In the genomic region with DNA sequence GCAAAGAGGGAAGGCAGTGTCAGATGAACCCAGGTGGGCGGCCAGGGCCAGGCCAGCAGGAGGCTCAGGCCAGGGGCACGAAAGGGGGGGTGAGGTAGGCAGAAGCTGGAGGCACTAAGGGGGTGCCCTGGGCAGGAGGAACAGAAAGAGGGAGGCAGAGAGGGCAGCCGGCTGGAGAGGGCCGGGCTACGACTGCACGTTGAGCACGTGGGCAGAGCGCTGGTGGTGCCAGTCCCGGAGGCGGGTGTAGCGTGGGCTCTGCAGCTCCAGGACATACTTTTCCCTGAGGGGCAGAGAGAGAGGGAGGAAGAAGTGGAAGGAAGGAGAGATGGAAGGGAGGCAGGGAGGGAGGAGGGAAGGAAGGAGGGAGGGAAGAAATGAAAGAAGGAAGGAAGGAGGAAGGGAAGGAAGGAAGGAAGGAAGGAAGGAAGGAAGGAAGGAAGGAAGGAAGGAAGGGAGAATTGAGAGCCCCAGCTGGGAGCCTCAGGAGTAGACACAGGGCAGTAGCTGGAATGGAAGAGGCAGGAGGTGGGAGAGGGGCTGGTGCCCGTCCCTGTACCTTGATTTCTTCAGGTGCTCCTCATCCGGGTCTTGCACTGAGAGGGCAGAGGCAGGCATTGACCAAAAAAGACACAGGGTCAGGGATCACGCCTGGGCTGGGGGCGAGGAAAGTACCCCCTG, we compare ENCODE assay signal across 1 cellular context.
TF ChIP-seq lines count a peak whose summit lies in the region.

No MANE protein-coding gene starts in this region.

TF ChIP-seq in HEK293, 187 proteins besides CTCF, POLR2A, EP300 and RAD21 (continued from another document):
- TF ChIP-seq, protein P1, sequence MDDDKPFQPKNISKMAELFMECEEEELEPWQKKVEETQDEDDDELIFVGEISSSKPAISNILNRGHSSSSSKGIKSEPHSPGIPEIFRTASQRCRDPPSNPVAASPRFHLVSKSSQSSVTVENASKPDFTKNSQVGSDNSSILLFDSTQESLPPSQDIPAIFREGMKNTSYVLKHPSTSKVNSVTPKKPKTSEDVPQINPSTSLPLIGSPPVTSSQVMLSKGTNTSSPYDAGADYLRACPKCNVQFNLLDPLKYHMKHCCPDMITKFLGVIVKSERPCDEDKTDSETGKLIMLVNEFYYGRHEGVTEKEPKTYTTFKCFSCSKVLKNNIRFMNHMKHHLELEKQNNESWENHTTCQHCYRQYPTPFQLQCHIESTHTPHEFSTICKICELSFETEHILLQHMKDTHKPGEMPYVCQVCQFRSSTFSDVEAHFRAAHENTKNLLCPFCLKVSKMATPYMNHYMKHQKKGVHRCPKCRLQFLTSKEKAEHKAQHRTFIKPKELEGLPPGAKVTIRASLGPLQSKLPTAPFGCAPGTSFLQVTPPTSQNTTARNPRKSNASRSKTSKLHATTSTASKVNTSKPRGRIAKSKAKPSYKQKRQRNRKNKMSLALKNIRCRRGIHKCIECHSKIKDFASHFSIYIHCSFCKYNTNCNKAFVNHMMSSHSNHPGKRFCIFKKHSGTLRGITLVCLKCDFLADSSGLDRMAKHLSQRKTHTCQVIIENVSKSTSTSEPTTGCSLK (tag by site-specific recombination; IDR thresholded peaks at IDR 0.05), result no peak
- TF ChIP-seq ZNF776 (tag by site-specific recombination; IDR thresholded peaks at IDR 0.05; ENCODE audit: borderline replicate concordance) (no peak), SCRT1 (tag by site-specific recombination; IDR thresholded peaks at IDR 0.05; ENCODE audit: borderline replicate concordance) (no peak), ZNF621 (tag by site-specific recombination; IDR thresholded peaks at IDR 0.05) (no peak), ZNF548 (tag by site-specific recombination; IDR thresholded peaks at IDR 0.05) (no peak), EGR2 (tag by site-specific recombination; IDR thresholded peaks at IDR 0.05; ENCODE audit: low read depth) (peak; percentile 95), ZFHX2 (tag by site-specific recombination; conservative IDR thresholded peaks at IDR 0.05) (peak; percentile 92), GFI1B (tag by site-specific recombination; IDR thresholded peaks at IDR 0.05) (no peak), ZNF514 (tag by site-specific recombination; IDR thresholded peaks at IDR 0.05) (no peak), REPIN1 (tag by site-specific recombination; IDR thresholded peaks at IDR 0.05; ENCODE audit: low read depth) (no peak), YY2 (tag by site-specific recombination; IDR thresholded peaks at IDR 0.05) (no peak), ZNF214 (tag by site-specific recombination; IDR thresholded peaks at IDR 0.05; ENCODE audit: borderline replicate concordance) (no peak), ZNF529 (tag by site-specific recombination; IDR thresholded peaks at IDR 0.05; ENCODE audit: insufficient replicate concordance) (no peak), KLF1 (tag by site-specific recombination; IDR thresholded peaks at IDR 0.05) (no peak), ZNF10 (tag by site-specific recombination; IDR thresholded peaks at IDR 0.05) (no peak), ZFP37 (tag by site-specific recombination; IDR thresholded peaks at IDR 0.05) (no peak), ZNF366 (tag by site-specific recombination; conservative IDR thresholded peaks at IDR 0.05) (peak; percentile 98), ZNF19 (tag by site-specific recombination; IDR thresholded peaks at IDR 0.05; ENCODE audit: low read depth) (no peak)
- TF ChIP-seq, protein P2, sequence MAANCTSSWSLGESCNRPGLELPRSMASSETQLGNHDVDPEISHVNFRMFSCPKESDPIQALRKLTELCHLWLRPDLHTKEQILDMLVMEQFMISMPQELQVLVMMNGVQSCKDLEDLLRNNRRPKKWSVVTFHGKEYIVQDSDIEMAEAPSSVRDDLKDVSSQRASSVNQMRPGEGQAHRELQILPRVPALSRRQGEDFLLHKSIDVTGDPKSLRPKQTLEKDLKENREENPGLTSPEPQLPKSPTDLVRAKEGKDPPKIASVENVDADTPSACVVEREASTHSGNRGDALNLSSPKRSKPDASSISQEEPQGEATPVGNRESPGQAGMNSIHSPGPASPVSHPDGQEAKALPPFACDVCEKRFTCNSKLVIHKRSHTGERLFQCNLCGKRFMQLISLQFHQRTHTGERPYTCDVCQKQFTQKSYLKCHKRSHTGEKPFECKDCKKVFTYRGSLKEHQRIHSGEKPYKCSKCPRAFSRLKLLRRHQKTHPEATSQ (tag by site-specific recombination; IDR thresholded peaks at IDR 0.05), result no peak
- TF ChIP-seq, protein P3, sequence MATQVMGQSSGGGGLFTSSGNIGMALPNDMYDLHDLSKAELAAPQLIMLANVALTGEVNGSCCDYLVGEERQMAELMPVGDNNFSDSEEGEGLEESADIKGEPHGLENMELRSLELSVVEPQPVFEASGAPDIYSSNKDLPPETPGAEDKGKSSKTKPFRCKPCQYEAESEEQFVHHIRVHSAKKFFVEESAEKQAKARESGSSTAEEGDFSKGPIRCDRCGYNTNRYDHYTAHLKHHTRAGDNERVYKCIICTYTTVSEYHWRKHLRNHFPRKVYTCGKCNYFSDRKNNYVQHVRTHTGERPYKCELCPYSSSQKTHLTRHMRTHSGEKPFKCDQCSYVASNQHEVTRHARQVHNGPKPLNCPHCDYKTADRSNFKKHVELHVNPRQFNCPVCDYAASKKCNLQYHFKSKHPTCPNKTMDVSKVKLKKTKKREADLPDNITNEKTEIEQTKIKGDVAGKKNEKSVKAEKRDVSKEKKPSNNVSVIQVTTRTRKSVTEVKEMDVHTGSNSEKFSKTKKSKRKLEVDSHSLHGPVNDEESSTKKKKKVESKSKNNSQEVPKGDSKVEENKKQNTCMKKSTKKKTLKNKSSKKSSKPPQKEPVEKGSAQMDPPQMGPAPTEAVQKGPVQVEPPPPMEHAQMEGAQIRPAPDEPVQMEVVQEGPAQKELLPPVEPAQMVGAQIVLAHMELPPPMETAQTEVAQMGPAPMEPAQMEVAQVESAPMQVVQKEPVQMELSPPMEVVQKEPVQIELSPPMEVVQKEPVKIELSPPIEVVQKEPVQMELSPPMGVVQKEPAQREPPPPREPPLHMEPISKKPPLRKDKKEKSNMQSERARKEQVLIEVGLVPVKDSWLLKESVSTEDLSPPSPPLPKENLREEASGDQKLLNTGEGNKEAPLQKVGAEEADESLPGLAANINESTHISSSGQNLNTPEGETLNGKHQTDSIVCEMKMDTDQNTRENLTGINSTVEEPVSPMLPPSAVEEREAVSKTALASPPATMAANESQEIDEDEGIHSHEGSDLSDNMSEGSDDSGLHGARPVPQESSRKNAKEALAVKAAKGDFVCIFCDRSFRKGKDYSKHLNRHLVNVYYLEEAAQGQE (tag by site-specific recombination; IDR thresholded peaks at IDR 0.05), result no peak
- TF ChIP-seq, protein P4, sequence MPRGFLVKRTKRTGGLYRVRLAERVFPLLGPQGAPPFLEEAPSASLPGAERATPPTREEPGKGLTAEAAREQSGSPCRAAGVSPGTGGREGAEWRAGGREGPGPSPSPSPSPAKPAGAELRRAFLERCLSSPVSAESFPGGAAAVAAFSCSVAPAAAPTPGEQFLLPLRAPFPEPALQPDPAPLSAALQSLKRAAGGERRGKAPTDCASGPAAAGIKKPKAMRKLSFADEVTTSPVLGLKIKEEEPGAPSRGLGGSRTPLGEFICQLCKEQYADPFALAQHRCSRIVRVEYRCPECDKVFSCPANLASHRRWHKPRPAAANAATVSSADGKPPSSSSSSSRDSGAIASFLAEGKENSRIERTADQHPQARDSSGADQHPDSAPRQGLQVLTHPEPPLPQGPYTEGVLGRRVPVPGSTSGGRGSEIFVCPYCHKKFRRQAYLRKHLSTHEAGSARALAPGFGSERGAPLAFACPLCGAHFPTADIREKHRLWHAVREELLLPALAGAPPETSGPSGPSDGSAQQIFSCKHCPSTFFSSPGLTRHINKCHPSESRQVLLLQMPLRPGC (tag by site-specific recombination; IDR thresholded peaks at IDR 0.05), result no peak
